In the genomic region with DNA sequence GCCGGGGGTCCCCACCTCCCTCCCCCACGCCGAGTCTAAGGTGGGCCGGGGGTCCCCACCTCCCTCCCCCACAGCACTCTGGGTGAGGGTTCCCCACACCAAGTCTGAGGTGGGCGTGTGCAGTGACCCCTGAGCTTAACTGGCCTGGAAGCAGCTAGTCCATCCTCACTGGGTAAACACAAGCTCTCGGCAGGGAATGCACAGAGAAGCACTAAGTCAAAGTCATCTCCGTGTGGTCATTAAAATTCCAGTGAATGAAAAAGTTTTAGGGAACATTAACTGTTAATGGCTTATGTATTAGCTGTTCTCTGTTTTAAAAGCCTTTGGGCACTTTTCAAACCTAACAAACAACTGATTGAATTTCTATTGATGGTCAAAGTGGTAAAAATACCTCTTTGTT, we compare ENCODE assay signal across 17 cellular contexts. TPM values are rescaled to one million over a fixed set of nuclear protein-coding genes. Genes with fewer than 3 reads are reported as not detected.
DNase-seq lines count a peak whose midpoint lies in the region; ATAC-seq, FAIRE-seq and TF ChIP-seq lines count a peak whose summit lies in the region.
"Had no signal": no experiment of that assay in that cellular context is flagged by ENCODE, and none has a peak within 500 bp of the region (broad histone marks: within the 10 kb centered on the region; RNA-seq: fewer than 3 reads in every experiment).

No MANE protein-coding gene starts in this region.

- intact Hi-C loops in tibial artery (cut with DNase I; ENCODE audit: low total_unique reads) = loop anchor here (10.0 kb wide), 1 partner anchor 256 kb away; the partner anchor contains the start of gene PDGFA

- no peak for ATAC-seq in HG02870 (IDR thresholded peaks at IDR 0.05; ENCODE audit: unreplicated experiment)
- ATAC-seq: activated CD4-positive, alpha-beta T cell treated with anti-CD3 and anti-CD28 coated beads for 36 hours; activated naive CD8-positive, alpha-beta T cell treated with anti-CD3 and anti-CD28 coated beads, Interleukin-2, amount 50 U/mL, for 24 hours had no signal

- no peak overlapping the region for H3K4me3 ChIP-seq in esophagus (ENCODE audit: low read depth in 1 of 2, low read length in 2 of 2)
- H3K4me3 ChIP-seq in mucosa of rectum (ENCODE audit: low read length in 2 of 2) = no peak overlapping the region
- peak overlapping the region in 1 of 2 donors; percentile 5 for H3K4me3 ChIP-seq in tibial artery
- H3K4me3 ChIP-seq: neural progenitor cell, PC-9 had no signal

- FAIRE-seq in RCC 7860 (lab: Jason Lieb, UNC) = peak; percentile 75
- FAIRE-seq: frontal cortex, GM19239, keratinocyte had no signal

- H3K36me3 ChIP-seq in esophagus (ENCODE audit: control insufficient read depth in 2 of 2, insufficient read depth in 2 of 2, low read length in 1 of 2) (peaks cover 7 to 31% of the 10 kb centered on the region in 2 donors), mucosa of rectum (ENCODE audit: control insufficient read depth in 2 of 2, insufficient read depth in 2 of 2, low read length in 2 of 2) (peaks cover 16 to 20% of the 10 kb centered on the region in 2 donors), tibial artery (peaks cover 5 to 76% (median 34%) of the 10 kb centered on the region in 3 donors)

- H3K27ac ChIP-seq in esophagus (ENCODE audit: low read depth in 2 of 2, low read length in 1 of 2) (peak overlapping the region; percentile 13 to 66), mucosa of rectum (ENCODE audit: low read depth in 2 of 2, low read length in 2 of 2) (peak overlapping the region; percentile 59 to 66), tibial artery (peak overlapping the region; percentile 69 to 75)
- H3K27ac ChIP-seq: neural progenitor cell, PC-9 had no signal

- no peak overlapping the region for H3K9ac ChIP-seq in mucosa of rectum (ENCODE audit: low read depth in 1 of 2, low read length in 2 of 2)
- H3K9ac ChIP-seq: neural progenitor cell had no signal

- peak; percentile 60 for DNase-seq in RCC 7860 (ENCODE audit: low spot score)
- no peak for DNase-seq in tibial artery
- DNase-seq in NCI-H345 (lab: John Stamatoyannopoulos, UW) = no peak
- DNase-seq in NCI-H226 = no peak
- DNase-seq: activated CD4-positive, alpha-beta T cell treated with anti-CD3 and anti-CD28 coated beads for 36 hours; activated naive CD8-positive, alpha-beta T cell treated with anti-CD3 and anti-CD28 coated beads, Interleukin-2, amount 50 U/mL, for 24 hours; KBM-7; NCI-H1417 treated with DMSO at 0.1 percent for 48 hours; NCI-H510A treated with DMSO at 0.1 percent for 48 hours; PC-9 had no signal

- no peak for TF ChIP-seq CTCF in tibial artery (IDR thresholded peaks at IDR 0.05)

- H3K4me1 ChIP-seq in esophagus (ENCODE audit: control insufficient read depth in 2 of 2, insufficient read depth in 2 of 2, low read length in 1 of 2) (peaks cover 0 to 3% of the 10 kb centered on the region in 2 donors), mucosa of rectum (ENCODE audit: control insufficient read depth in 2 of 2, insufficient read depth in 2 of 2, low read length in 2 of 2) (peaks cover 9 to 21% of the 10 kb centered on the region in 2 donors), tibial artery (peaks cover 0 to 23% (median 18%) of the 10 kb centered on the region in 4 donors)
- H3K4me1 ChIP-seq: neural progenitor cell had no signal

- H3K27me3 ChIP-seq in esophagus (ENCODE audit: control insufficient read depth in 1 of 2, insufficient read depth in 2 of 2, low read length in 2 of 2) (no peaks in the 10 kb centered on the region), mucosa of rectum (ENCODE audit: control insufficient read depth in 2 of 2, insufficient read depth in 2 of 2, low read length in 2 of 2) (no peaks in the 10 kb centered on the region), tibial artery (no peaks in the 10 kb centered on the region)
- H3K27me3 ChIP-seq: neural progenitor cell had no signal

- WGBS in esophagus, 2 donors = 55 to 67% methylated on average over 7 of the region's 7 CpGs

- peaks cover 0 to 2% of the 10 kb centered on the region in 2 donors for H3K9me3 ChIP-seq in esophagus (ENCODE audit: control insufficient read depth in 2 of 2, insufficient read depth in 1 of 2, low read depth in 1 of 2, low read length in 1 of 2)
- H3K9me3 ChIP-seq in mucosa of rectum (ENCODE audit: control insufficient read depth in 2 of 2, low read length in 2 of 2) = no peaks in the 10 kb centered on the region
- H3K9me3 ChIP-seq in tibial artery = no peaks in the 10 kb centered on the region

RNA-seq across cellular contexts. Expression of gene PRKAR1B, which starts 43.7 kb away (rescaled TPM):
- 10 to 100 TPM; 10.4 to 10.9 TPM for polyA plus RNA-seq in esophagus

RNA-seq across cellular contexts. Expression of gene DNAAF5, which starts 44.3 kb away (rescaled TPM):
- polyA plus RNA-seq in esophagus = 10 to 100 TPM in 1 of 2 donors, 1 to 10 TPM in 1; 7.8 to 14.6 TPM
